ENCODE assay signal across 8 cellular contexts in the genomic region with DNA sequence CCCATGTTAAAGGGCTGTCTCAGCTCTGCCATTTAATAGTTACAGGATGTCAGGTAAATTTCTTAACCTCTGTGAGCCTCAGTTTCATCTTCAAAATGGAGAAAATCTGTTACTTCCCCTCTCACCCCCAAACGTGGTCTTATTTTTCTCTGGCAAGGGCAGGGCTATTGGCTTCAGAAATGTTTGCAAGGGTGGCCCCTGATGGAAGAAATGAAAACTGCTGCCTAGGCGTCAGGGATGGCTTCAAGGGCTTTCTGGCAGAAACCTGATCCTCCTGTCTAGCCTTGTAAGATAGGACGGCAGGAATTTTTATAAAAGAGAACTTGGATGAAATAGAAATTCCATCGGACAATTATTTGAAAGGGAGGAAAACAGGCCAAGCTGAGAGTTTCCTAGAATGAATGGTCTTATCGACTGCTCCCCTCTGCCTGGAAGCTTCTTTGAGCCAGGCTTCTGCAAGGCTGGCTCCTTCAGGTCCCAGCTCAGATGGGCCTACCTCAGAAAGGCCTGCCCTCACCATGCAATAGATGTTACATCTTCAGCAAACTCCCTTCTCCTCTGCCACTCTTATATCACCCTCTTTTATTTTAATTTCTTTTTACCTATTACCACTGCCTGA. TPM values are rescaled to one million over a fixed set of nuclear protein-coding genes. Genes with fewer than 3 reads are reported as not detected.
DNase-seq lines count a peak whose midpoint lies in the region; ATAC-seq, FAIRE-seq and TF ChIP-seq lines count a peak whose summit lies in the region.

No MANE protein-coding gene starts in this region.

- peak; percentile 69 for ATAC-seq in GM21576 (IDR thresholded peaks at IDR 0.05; ENCODE audit: unreplicated experiment)
- ATAC-seq in left colon, result peak; percentile 76
- no peak for ATAC-seq in HG02870 (IDR thresholded peaks at IDR 0.05; ENCODE audit: unreplicated experiment)

- intact Hi-C loops in left colon (cut with DNase I, micrococcal nuclease), result loop anchor here in 1 of 2 donors (10.0 kb wide), 1 partner anchor 106 kb away; no protein-coding TSS in a partner anchor

- TF ChIP-seq CTCF in D721Med (IDR thresholded peaks at IDR 0.05; ENCODE audit: insufficient read depth, missing control alignments), result peak; percentile 63

- in situ Hi-C loops in T47D (cut with HindIII; ENCODE audit: low pct_unique_long_range_greater_than_20kb, low sequenced_read_pairs), result no loop called here

- DNase-seq in D721Med (ENCODE audit: insufficient read length, low spot score) (no peak), NCI-H1092 treated with DMSO at 0.1 percent for 48 hours (lab: John Stamatoyannopoulos, UW) (peak; percentile 57), T-helper 2 cell (peak in 4 of 5 experiments; percentile 5 to 72 (median 17)), T47D (ENCODE audit: low read depth in 1 of 2, low spot score in 1 of 2) (peak; percentile 56 to 86), left colon (peak; percentile 33 to 52)
- DNase-seq in stimulated activated CD4-positive, alpha-beta T cell treated with anti-CD3 and anti-CD28 coated beads, TNF-alpha, amount 100 ng/mL, for 48 hours (ENCODE audit: low read depth in 3 of 3), result peak; percentile 9 to 39 (median 17)

- no peak for FAIRE-seq in D721Med (lab: Jason Lieb, UNC)

RNA-seq across cellular contexts. Expression of gene TANGO6, which starts 43.0 kb away (rescaled TPM):
- 1 to 10 TPM; 8.1 to 9.0 TPM for total RNA-seq in left colon
